In genomic region chr11:75031771-75032549, GRCh38 we compare ENCODE assay signal across 8 cellular contexts.
A peak's percentile ranks its signal among the peaks of the same experiment; 100 is the strongest.
DNase-seq lines count a peak whose midpoint lies in the region; ATAC-seq and TF ChIP-seq lines count a peak whose summit lies in the region.

No MANE protein-coding gene starts in this region.

- TF ChIP-seq CTCF in cardiac fibroblast (IDR thresholded peaks at IDR 0.05; ENCODE audit: low read depth, low read length): peak; percentile 84

- DNase-seq in DMS 273 (lab: John Stamatoyannopoulos, UW; ENCODE audit: unreplicated experiment) (peak; percentile 67), DMS 273 treated with DMSO at 0.1 percent for 48 hours (lab: John Stamatoyannopoulos, UW) (no peak), NCI-H146 (lab: John Stamatoyannopoulos, UW) (peak; percentile 56), cardiac fibroblast (ENCODE audit: low read depth in 2 of 2) (peak; percentile 81 to 86), kidney glomerular epithelial cell (lab: John Stamatoyannopoulos, UW) (peak; percentile 42)
- peak; percentile 31 for DNase-seq in activated CD4-positive, CD25-positive, alpha-beta regulatory T cell treated with anti-CD3 and anti-CD28 coated beads, Interleukin-2, amount 50 U/mL, for 16 hours (ENCODE audit: low read depth, low spot score)
- peak; percentile 68 for DNase-seq in stimulated activated CD4-positive, alpha-beta T cell treated with anti-CD3 and anti-CD28 coated beads, Interleukin-4, amount 100 ng/mL, for 24 hours

- ATAC-seq in GM18858 (IDR thresholded peaks at IDR 0.05; ENCODE audit: unreplicated experiment): no peak

- H3K4me3 ChIP-seq in cardiac fibroblast (replicated peaks in 1 of 2; ENCODE audit: low read depth in 2 of 2, low read length in 2 of 2): no peak overlapping the region
